Comparison of ENCODE assay signal across 8 cellular contexts in the genomic region with DNA sequence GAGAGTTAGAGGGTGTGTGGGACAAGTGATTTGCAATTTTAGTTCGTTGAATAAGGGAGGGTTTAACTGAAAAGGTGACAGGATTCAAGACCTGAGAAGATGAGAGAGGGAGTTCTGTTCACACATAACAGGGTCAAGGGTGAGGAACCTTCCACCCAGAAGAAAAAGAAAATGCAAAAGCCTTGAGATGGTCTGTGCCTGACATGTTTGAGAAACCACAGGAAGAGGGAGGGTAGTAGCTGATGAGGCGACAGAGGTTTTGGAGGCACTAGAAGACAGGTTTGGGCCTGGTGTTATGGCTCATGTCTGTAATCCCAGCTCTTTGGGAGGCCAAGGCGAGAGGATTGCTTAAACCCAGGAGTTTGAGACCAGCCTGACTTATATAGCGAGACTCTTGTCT. TPM values are rescaled to one million over a fixed set of nuclear protein-coding genes. Genes with fewer than 3 reads are reported as not detected.
DNase-seq lines count a peak whose midpoint lies in the region; ATAC-seq and TF ChIP-seq lines count a peak whose summit lies in the region.

No MANE protein-coding gene starts in this region.

- H3K36me3 ChIP-seq in HUES64 (ENCODE audit: insufficient read depth, low read length) (no peaks in the 10 kb centered on the region), adipocyte (ENCODE audit: control insufficient read depth, insufficient read depth, low read length, severe bottlenecking) (no peaks in the 10 kb centered on the region), mucosa of stomach (ENCODE audit: control insufficient read depth, insufficient read depth, low read length) (no peaks in the 10 kb centered on the region)

- POLR2A ChIA-PET in AG04450 (lab: Yijun Ruan, JAX) = interaction anchor here (0.6 kb wide), 1 partner anchor 12 kb away, joined by 3 read pairs; no protein-coding TSS in a partner anchor

- H3K4me1 ChIP-seq in HUES64 (ENCODE audit: insufficient read depth, low read length) = 0 out of 2 replicates have a peak, but pooled peaks cover 4% of the 10 kb centered on the region
- H3K4me1 ChIP-seq in adipocyte (ENCODE audit: control insufficient read depth, insufficient read depth, low read length) = peaks cover 18% of the 10 kb centered on the region
- peaks cover 13% of the 10 kb centered on the region for H3K4me1 ChIP-seq in mucosa of stomach (ENCODE audit: control insufficient read depth, insufficient read depth, low read length)

- H3K9ac ChIP-seq in HUES64 (ENCODE audit: low read depth, low read length) (no peak overlapping the region), adipocyte (ENCODE audit: low read length) (peak overlapping the region; percentile 94), mucosa of stomach (ENCODE audit: low read length) (no peak overlapping the region)

- DNase-seq in AG04450 (ENCODE audit: low read depth, low spot score) (no peak), adipocyte (ENCODE audit: low read depth) (no peak), DMS 273 treated with DMSO at 0.1 percent for 48 hours (lab: John Stamatoyannopoulos, UW) (no peak), iPS-NIHi11 (ENCODE audit: low spot score) (no peak)
- no peak for DNase-seq in stimulated activated naive CD4-positive, alpha-beta T cell treated with Interleukin-2 at 50 U/mL for 16 hours (lab: John Stamatoyannopoulos, UW)

- CTCF ChIA-PET in AG04450 (lab: Charles Lee) = no interaction called here

- H3K27me3 ChIP-seq in AG04450 (ENCODE audit: control insufficient read depth, insufficient read depth, low read length) (no peaks in the 10 kb centered on the region), HUES64 (ENCODE audit: insufficient read depth, low read length) (no peaks in the 10 kb centered on the region), adipocyte (replicated peaks; ENCODE audit: control insufficient read depth, insufficient read depth, low read length) (no peaks in the 10 kb centered on the region), mucosa of stomach (ENCODE audit: control insufficient read depth, insufficient read depth, low read length) (no peaks in the 10 kb centered on the region)

- WGBS in HUES64 = 88% methylated on average over 4 of the region's 4 CpGs

- no peak for TF ChIP-seq CTCF in AG04450 (IDR thresholded peaks at IDR 0.05; ENCODE audit: low read depth, low read length)

- ATAC-seq in GM19397 (IDR thresholded peaks at IDR 0.05; ENCODE audit: unreplicated experiment) = no peak

- H3K4me3 ChIP-seq in AG04450 (ENCODE audit: low read depth, low read length) (peak overlapping the region; percentile 83; the same call in 1 of the 2 replicates), HUES64 (ENCODE audit: low read length) (peak overlapping the region; percentile 71), adipocyte (ENCODE audit: low read length) (no peak overlapping the region), mucosa of stomach (ENCODE audit: low read length) (peak overlapping the region; percentile 18)

- no peak overlapping the region for H3K27ac ChIP-seq in AG04450 (ENCODE audit: low read depth, low read length)
- H3K27ac ChIP-seq in HUES64 (ENCODE audit: low read depth, low read length) = no peak overlapping the region

- H3K9me3 ChIP-seq in AG04450 (ENCODE audit: control insufficient read depth, insufficient read depth, low read length) = no peaks in the 10 kb centered on the region
- no peaks in the 10 kb centered on the region for H3K9me3 ChIP-seq in HUES64 (ENCODE audit: insufficient read depth, low read depth, low read length)
- no peaks in the 10 kb centered on the region for H3K9me3 ChIP-seq in adipocyte (ENCODE audit: control insufficient read depth, low read length)
- no peaks in the 10 kb centered on the region for H3K9me3 ChIP-seq in mucosa of stomach (ENCODE audit: control insufficient read depth, low read length)

RNA-seq across cellular contexts. Expression of a gene that starts 0.6 kb away (rescaled TPM):
- polyA plus RNA-seq in AG04450 (2011; rRNA removed) = 26.6 and 30.0 TPM in 2 replicates
- 14.3 and 15.4 TPM in 2 replicates for polyA minus RNA-seq in AG04450 (2011; rRNA and poly(A)+ RNA removed)
- 5.7 TPM for polyA plus RNA-seq in HUES64 (2013, experiment 1 of 2)
- polyA plus RNA-seq in HUES64 (2013, experiment 2 of 2) = 4.2 TPM

RNA-seq across cellular contexts. Expression of a gene that starts 19.3 kb away (rescaled TPM):
- polyA plus RNA-seq in AG04450 (2011; rRNA removed) = 77.2 and 77.5 TPM in 2 replicates
- polyA minus RNA-seq in AG04450 (2011; rRNA and poly(A)+ RNA removed) = 86.6 and 99.4 TPM in 2 replicates
- polyA plus RNA-seq in HUES64 (2013, experiment 1 of 2) = 74.7 TPM
- polyA plus RNA-seq in HUES64 (2013, experiment 2 of 2) = 63.8 TPM

RNA-seq across cellular contexts. Expression of a gene that starts 51.6 kb away (rescaled TPM):
- polyA plus RNA-seq in AG04450 (2011; rRNA removed) = 19.6 and 20.7 TPM in 2 replicates
- polyA minus RNA-seq in AG04450 (2011; rRNA and poly(A)+ RNA removed) = 42.2 and 56.3 TPM in 2 replicates
- 15.3 TPM for polyA plus RNA-seq in HUES64 (2013, experiment 1 of 2)
- polyA plus RNA-seq in HUES64 (2013, experiment 2 of 2) = 16.7 TPM
